Comparison of ENCODE assay signal across 18 cellular contexts in genomic region chr14:92560106-92560865, GRCh38. TPM values are rescaled to one million over a fixed set of nuclear protein-coding genes. Genes with fewer than 3 reads are reported as not detected.
DNase-seq lines count a peak whose midpoint lies in the region; ATAC-seq, FAIRE-seq and TF ChIP-seq lines count a peak whose summit lies in the region.
"Had no signal": no experiment of that assay in that cellular context is flagged by ENCODE, and none has a peak within 500 bp of the region (broad histone marks: within the 10 kb centered on the region; RNA-seq: fewer than 3 reads in every experiment).

No MANE protein-coding gene starts in this region.

- H3K4me3 ChIP-seq in CD4-positive, CD25-positive, alpha-beta regulatory T cell (ENCODE audit: low read depth, low read length), result no peak overlapping the region
- H3K4me3 ChIP-seq in K562 (no peak overlapping the region), mucosa of descending colon (no peak overlapping the region)
- H3K4me3 ChIP-seq: smooth muscle cell, thyroid gland had no signal

- H3K27ac ChIP-seq in CD4-positive, CD25-positive, alpha-beta regulatory T cell (ENCODE audit: insufficient read depth, low read length, poor library complexity, severe bottlenecking), result no peak overlapping the region
- H3K27ac ChIP-seq in K562 (ENCODE audit: extremely low read depth, low read depth, low read length), result no peak overlapping the region
- H3K27ac ChIP-seq: thyroid gland had no signal

- TF ChIP-seq POLR2A in K562 (conservative IDR thresholded peaks at IDR 0.05), result no peak

- intact Hi-C loops in K562 (cut with micrococcal nuclease), result no loop called here
- intact Hi-C loops in mucosa of descending colon (cut with DNase I, micrococcal nuclease), result no loop called here

- peaks cover 15 to 71% (median 30%) of the 10 kb centered on the region in 4 donors for H3K4me1 Mint-ChIP-seq in CD4-positive, CD25-positive, alpha-beta regulatory T cell

- no peak overlapping the region for H3K4me2 ChIP-seq in K562 (ENCODE audit: insufficient read depth, low read length)
- H3K4me2 ChIP-seq: smooth muscle cell had no signal

- no peak for TF ChIP-seq CTCF in K562 (IDR thresholded peaks at IDR 0.05 in 2 of 3, conservative IDR thresholded peaks at IDR 0.05 in 1 of 3; ENCODE audit: insufficient read depth in 2 of 3, low read depth in 1 of 3, low read length in 3 of 3)
- no peak for TF ChIP-seq CTCF in mucosa of descending colon (IDR thresholded peaks at IDR 0.05)
- TF ChIP-seq CTCF in D721Med (IDR thresholded peaks at IDR 0.05; ENCODE audit: insufficient read depth, missing control alignments), result no peak

- FAIRE-seq in K562 (lab: Jason Lieb, UNC), result no peak
- no peak for FAIRE-seq in D721Med (lab: Jason Lieb, UNC)
- FAIRE-seq: H1 had no signal

- no peaks in the 10 kb centered on the region for H3K79me2 ChIP-seq in K562 (ENCODE audit: control insufficient read depth, insufficient read depth, low read length)

- no peaks in the 10 kb centered on the region for H3K36me3 Mint-ChIP-seq in CD4-positive, CD25-positive, alpha-beta regulatory T cell

- 12% methylated on average over 13 of the region's 15 CpGs for WGBS in K562 (ENCODE audit: insufficient coverage, low coverage, missing lambda C conversion rate)

- no peak for TF ChIP-seq EP300 in K562 (IDR thresholded peaks at IDR 0.05; ENCODE audit: low read length)

- H2AFZ ChIP-seq in K562 (ENCODE audit: low read depth, low read length), result no peak overlapping the region

- H3K36me3 ChIP-seq in CD4-positive, CD25-positive, alpha-beta regulatory T cell (ENCODE audit: control insufficient read depth, insufficient read depth, low read length), result no peaks in the 10 kb centered on the region
- no peaks in the 10 kb centered on the region for H3K36me3 ChIP-seq in K562 (ENCODE audit: control insufficient read depth, insufficient read depth, low read length)
- H3K36me3 ChIP-seq in mucosa of descending colon (ENCODE audit: low read depth), result no peaks in the 10 kb centered on the region
- H3K36me3 ChIP-seq: BE2C, thyroid gland had no signal

- no peak overlapping the region for H3K9ac ChIP-seq in K562 (ENCODE audit: insufficient read depth in 1 of 2, low read depth in 2 of 2, low read length in 2 of 2)

- H3K27ac Mint-ChIP-seq in CD4-positive, CD25-positive, alpha-beta regulatory T cell, result peak overlapping the region; percentile 14 to 93 (median 68)

- no peaks in the 10 kb centered on the region for H4K20me1 ChIP-seq in K562 (replicated peaks; ENCODE audit: control insufficient read depth, insufficient read depth, low read length)

- POLR2A ChIA-PET in K562 (lab: Yijun Ruan, JAX), result no interaction called here

- DNase-seq in CD4-positive, CD25-positive, alpha-beta regulatory T cell, result peak in 2 of 3 donors; percentile 32 to 73
- peak; percentile 34 for DNase-seq in Daoy (ENCODE audit: low read depth)
- peak; percentile 40 to 46 for DNase-seq in activated CD4-positive, alpha-beta T cell treated with anti-CD3 and anti-CD28 coated beads, Interleukin-2, amount 50 U/mL, for 48 hours
- DNase-seq in K562 (ENCODE audit: extremely low read depth in 1 of 4, low spot score in 3 of 4), result no peak
- DNase-seq in mucosa of descending colon, result no peak
- DNase-seq in epidermal melanocyte (ENCODE audit: insufficient read length, low spot score), result no peak
- DNase-seq in D721Med (ENCODE audit: insufficient read length, low spot score), result no peak
- DNase-seq: BE2C, DMS79 treated with DMSO at 0.1 percent for 48 hours, foreskin melanocyte, left ventricle myocardium superior, NCI-H187, NCI-H524, thyroid gland had no signal

- no peak for TF ChIP-seq RAD21 in K562 (CRISPR knock-in tag; conservative IDR thresholded peaks at IDR 0.05 in 1 of 2, IDR thresholded peaks at IDR 0.05 in 1 of 2)

- ATAC-seq in CD4-positive, CD25-positive, alpha-beta regulatory T cell (ENCODE audit: low read depth in 2 of 2), result peak in 1 of 2 donors; percentile 62
- ATAC-seq in K562, result no peak
- ATAC-seq in mucosa of descending colon, result no peak
- no peak for ATAC-seq in GM18870 (IDR thresholded peaks at IDR 0.05; ENCODE audit: unreplicated experiment)
- ATAC-seq: left ventricle myocardium superior had no signal

- peaks cover 30% of the 10 kb centered on the region for H3K4me1 ChIP-seq in CD4-positive, CD25-positive, alpha-beta regulatory T cell (ENCODE audit: control insufficient read depth, insufficient read depth, low read length, poor library complexity, severe bottlenecking)
- H3K4me1 ChIP-seq in K562 (replicated peaks in 1 of 2; ENCODE audit: control insufficient read depth in 2 of 2, insufficient read depth in 2 of 2, low read length in 2 of 2), result no peaks in the 10 kb centered on the region
- H3K4me1 ChIP-seq in mucosa of descending colon (ENCODE audit: low read depth), result no peaks in the 10 kb centered on the region
- H3K4me1 ChIP-seq: BE2C, thyroid gland had no signal

- no peaks in the 10 kb centered on the region for H3K27me3 ChIP-seq in CD4-positive, CD25-positive, alpha-beta regulatory T cell (ENCODE audit: control insufficient read depth, insufficient read depth, low read length)
- H3K27me3 ChIP-seq in K562 (ENCODE audit: control insufficient read depth in 2 of 2, insufficient read depth in 2 of 2, low read length in 2 of 2), result peaks cover 0 to 6% of the 10 kb centered on the region in 2 experiments; a peak in 2 of 5 replicates
- H3K27me3 ChIP-seq: BE2C, thyroid gland had no signal

- no peaks in the 10 kb centered on the region for H3K27me3 Mint-ChIP-seq in CD4-positive, CD25-positive, alpha-beta regulatory T cell

- no peaks in the 10 kb centered on the region for H3K9me1 ChIP-seq in K562 (ENCODE audit: control insufficient read depth, insufficient read depth, low read length)

- no peaks in the 10 kb centered on the region for H3K9me3 ChIP-seq in CD4-positive, CD25-positive, alpha-beta regulatory T cell (ENCODE audit: control insufficient read depth in 2 of 2, low read length in 2 of 2)
- H3K9me3 ChIP-seq in K562 (replicated peaks; ENCODE audit: control insufficient read depth, insufficient read depth, low read depth, low read length), result no peaks in the 10 kb centered on the region
- no peaks in the 10 kb centered on the region for H3K9me3 ChIP-seq in mucosa of descending colon
- H3K9me3 ChIP-seq: BE2C, thyroid gland had no signal

- H3K4me3 Mint-ChIP-seq in CD4-positive, CD25-positive, alpha-beta regulatory T cell, result no peak overlapping the region

- H3K9me3 Mint-ChIP-seq in CD4-positive, CD25-positive, alpha-beta regulatory T cell, result no peaks in the 10 kb centered on the region

- CTCF ChIA-PET in K562 (lab: Yijun Ruan, JAX; ENCODE audit: low intra/inter-chr PET ratio), result no interaction called here

- in situ Hi-C loops in K562 (cut with MboI), result no loop called here

- no TSS peak for BruUV-seq in K562 (replicated peaks; lab: Mats Ljungman, UMichigan)

TF ChIP-seq in K562, 482 proteins besides CTCF, POLR2A, EP300 and RAD21:
- peak; percentile 40 for TF ChIP-seq RBM25 (IDR thresholded peaks at IDR 0.05; ENCODE audit: low read depth, low read length, severe bottlenecking)
- peak; percentile 35; the same call in 1 of the 2 replicates for TF ChIP-seq ATF3 (IDR thresholded peaks at IDR 0.05)
- no peak for TF ChIP-seq ATF3 (CRISPR knock-in tag; conservative IDR thresholded peaks at IDR 0.05)
- no peak; the same call in 1 of the 2 replicates for TF ChIP-seq ATF7 (IDR thresholded peaks at IDR 0.05)

RNA-seq across cellular contexts. Expression of gene RIN3, which starts 46.7 kb away (rescaled TPM):
- 120 TPM for total RNA-seq in CD4-positive, CD25-positive, alpha-beta regulatory T cell
- polyA plus RNA-seq in CD4-positive, CD25-positive, alpha-beta regulatory T cell, result 10 to 100 TPM; 21.0 to 25.7 (median 23.1) TPM
- total RNA-seq in Daoy (2014; rRNA removed; shearing (Covaris generic)), result 0.86 and 1.8 TPM in 2 replicates
- 0.23 TPM in 1 of 2 replicates, not detected in the other for total RNA-seq in K562 (2011; cell fraction: chromatin; rRNA removed; ENCODE audit: low replicate concordance)
- not detected in 2 replicates for total RNA-seq in K562 (2011; cell fraction: nucleolus; rRNA removed)
- total RNA-seq in K562 (2011; cell fraction: nucleoplasm; rRNA removed), result not detected in 2 replicates
- total RNA-seq in K562 (2014; rRNA removed) (not detected in 2 replicates), K562 (2014; rRNA removed; fragmentation: Illumina TruSeq; extraction: Trizol) (not detected in 2 replicates), K562 (2015; rRNA removed; fragmentation: Illumina TruSeq; extraction: Trizol) (0.07 and 0.34 TPM in 2 replicates), K562 (2021) (0.38 and 0.49 TPM in 2 replicates), mucosa of descending colon (10 to 100 TPM; 26.2 to 51.0 (median 32.9) TPM)
- polyA plus RNA-seq in K562 (2011; rRNA removed) (0.01 and 0.61 TPM in 2 replicates), K562 (2014; fragmentation: Illumina TruSeq; extraction: Trizol) (0.09 and 0.10 TPM in 2 replicates), K562 (2014; fragmentation: Nextera tagmentation; extraction: Ambion mirVana) (not detected), K562 (2014; rRNA removed) (0.03 TPM in 1 of 2 replicates, not detected in the other)
- 0.07 and 0.38 TPM in 2 replicates for polyA plus RNA-seq in K562 (2011; cell fraction: cytosol; rRNA removed)
- 0.79 TPM in 1 of 2 replicates, not detected in the other for polyA plus RNA-seq in K562 (2011; cell fraction: nucleus; rRNA removed)
- 0.17 and 0.42 TPM in 2 replicates for polyA plus RNA-seq in K562 (2012)
- 1.4 TPM in 1 of 2 replicates, not detected in the other for polyA minus RNA-seq in K562 (2011; rRNA and poly(A)+ RNA removed)
- 2.4 TPM in 1 of 2 replicates, not detected in the other for polyA minus RNA-seq in K562 (2011; cell fraction: cytosol; rRNA and poly(A)+ RNA removed)
- polyA minus RNA-seq in K562 (2011; cell fraction: nucleus; rRNA and poly(A)+ RNA removed), result 2.6 TPM in 1 of 2 replicates, not detected in the other
- total RNA-seq: OCI-LY7 had no signal

Comparison
In these comparisons a context has a peak if more than half of its experiments do, and no peak if none do; other contexts are left out.
1. DNase-seq: peak in CD4-positive, CD25-positive, alpha-beta regulatory T cell (2 of 3), Daoy (single experiment) and activated CD4-positive, alpha-beta T cell treated with anti-CD3 and anti-CD28 coated beads, Interleukin-2, amount 50 U/mL, for 48 hours (2 of 2); none in K562 (0 of 4), mucosa of descending colon (0 of 3), epidermal melanocyte (single experiment) and D721Med (single experiment).